Comparison of ENCODE assay signal across 1 cellular context in the genomic region with DNA sequence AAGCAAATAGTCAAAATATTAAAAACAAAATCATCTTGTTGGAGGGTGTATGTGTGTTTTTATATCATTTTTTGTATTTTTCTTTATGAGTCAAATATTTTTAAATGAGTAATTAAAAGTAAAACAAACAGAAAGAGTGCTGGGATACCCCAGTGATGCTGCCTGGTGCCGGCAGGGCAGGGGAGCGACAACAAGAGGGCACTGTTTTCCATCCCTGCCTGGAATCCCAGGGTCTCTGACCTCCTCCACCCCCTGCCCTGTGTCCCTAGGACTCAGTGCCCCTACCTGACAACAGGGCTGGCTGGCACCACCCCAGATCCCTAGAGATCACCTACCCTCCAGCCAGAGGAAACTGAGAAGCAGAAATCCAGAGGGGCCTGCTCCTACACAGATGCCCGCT.
TF ChIP-seq lines count a peak whose summit lies in the region.

No MANE protein-coding gene starts in this region.

TF ChIP-seq in HepG2, 621 proteins besides CTCF, POLR2A, EP300 and RAD21:
- TF ChIP-seq FOXC1 (CRISPR knock-in tag; IDR thresholded peaks at IDR 0.05; ENCODE audit: borderline replicate concordance) (no peak), JUND (CRISPR knock-in tag; IDR thresholded peaks at IDR 0.05) (no peak), NAIF1 (CRISPR knock-in tag; IDR thresholded peaks at IDR 0.05; ENCODE audit: borderline replicate concordance) (no peak), KLF11 (CRISPR knock-in tag; IDR thresholded peaks at IDR 0.05) (no peak), CREM (IDR thresholded peaks at IDR 0.05) (no peak), CREM (CRISPR knock-in tag; IDR thresholded peaks at IDR 0.05) (no peak), HOXD1 (CRISPR knock-in tag; IDR thresholded peaks at IDR 0.05) (no peak), ZGPAT (CRISPR knock-in tag; IDR thresholded peaks at IDR 0.05) (no peak), ZNF101 (CRISPR knock-in tag; IDR thresholded peaks at IDR 0.05; ENCODE audit: borderline replicate concordance, low read depth) (no peak), SP1 (IDR thresholded peaks at IDR 0.05) (no peak), SP1 (CRISPR knock-in tag; IDR thresholded peaks at IDR 0.05) (no peak), SRSF1 (optimal IDR thresholded peaks at IDR 0.05; ENCODE audit: low read depth, low read length) (no peak), HOXA7 (CRISPR knock-in tag; IDR thresholded peaks at IDR 0.05) (no peak), AHR (CRISPR knock-in tag; IDR thresholded peaks at IDR 0.05) (no peak)
- TF ChIP-seq, protein P1, sequence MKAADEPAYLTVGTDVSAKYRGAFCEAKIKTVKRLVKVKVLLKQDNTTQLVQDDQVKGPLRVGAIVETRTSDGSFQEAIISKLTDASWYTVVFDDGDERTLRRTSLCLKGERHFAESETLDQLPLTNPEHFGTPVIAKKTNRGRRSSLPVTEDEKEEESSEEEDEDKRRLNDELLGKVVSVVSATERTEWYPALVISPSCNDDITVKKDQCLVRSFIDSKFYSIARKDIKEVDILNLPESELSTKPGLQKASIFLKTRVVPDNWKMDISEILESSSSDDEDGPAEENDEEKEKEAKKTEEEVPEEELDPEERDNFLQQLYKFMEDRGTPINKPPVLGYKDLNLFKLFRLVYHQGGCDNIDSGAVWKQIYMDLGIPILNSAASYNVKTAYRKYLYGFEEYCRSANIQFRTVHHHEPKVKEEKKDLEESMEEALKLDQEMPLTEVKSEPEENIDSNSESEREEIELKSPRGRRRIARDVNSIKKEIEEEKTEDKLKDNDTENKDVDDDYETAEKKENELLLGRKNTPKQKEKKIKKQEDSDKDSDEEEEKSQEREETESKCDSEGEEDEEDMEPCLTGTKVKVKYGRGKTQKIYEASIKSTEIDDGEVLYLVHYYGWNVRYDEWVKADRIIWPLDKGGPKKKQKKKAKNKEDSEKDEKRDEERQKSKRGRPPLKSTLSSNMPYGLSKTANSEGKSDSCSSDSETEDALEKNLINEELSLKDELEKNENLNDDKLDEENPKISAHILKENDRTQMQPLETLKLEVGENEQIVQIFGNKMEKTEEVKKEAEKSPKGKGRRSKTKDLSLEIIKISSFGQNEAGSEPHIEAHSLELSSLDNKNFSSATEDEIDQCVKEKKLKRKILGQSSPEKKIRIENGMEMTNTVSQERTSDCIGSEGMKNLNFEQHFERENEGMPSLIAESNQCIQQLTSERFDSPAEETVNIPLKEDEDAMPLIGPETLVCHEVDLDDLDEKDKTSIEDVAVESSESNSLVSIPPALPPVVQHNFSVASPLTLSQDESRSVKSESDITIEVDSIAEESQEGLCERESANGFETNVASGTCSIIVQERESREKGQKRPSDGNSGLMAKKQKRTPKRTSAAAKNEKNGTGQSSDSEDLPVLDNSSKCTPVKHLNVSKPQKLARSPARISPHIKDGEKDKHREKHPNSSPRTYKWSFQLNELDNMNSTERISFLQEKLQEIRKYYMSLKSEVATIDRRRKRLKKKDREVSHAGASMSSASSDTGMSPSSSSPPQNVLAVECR (CRISPR knock-in tag; IDR thresholded peaks at IDR 0.05; ENCODE audit: borderline replicate concordance): no peak
